ENCODE assay signal across 16 cellular contexts in genomic region chr13:41562541-41563178, GRCh38.
A peak's percentile ranks its signal among the peaks of the same experiment; 100 is the strongest.
DNase-seq lines count a peak whose midpoint lies in the region; ATAC-seq and TF ChIP-seq lines count a peak whose summit lies in the region.
"Had no signal": no experiment of that assay in that cellular context is flagged by ENCODE, and none has a peak within 500 bp of the region (broad histone marks: within the 10 kb centered on the region; RNA-seq: fewer than 3 reads in every experiment).

No MANE protein-coding gene starts in this region.

- H3K9me3 ChIP-seq in heart right ventricle = no peaks in the 10 kb centered on the region
- no peaks in the 10 kb centered on the region for H3K9me3 ChIP-seq in mesenchymal stem cell (ENCODE audit: control insufficient read depth, low read length)
- H3K9me3 ChIP-seq in upper lobe of left lung = no peaks in the 10 kb centered on the region
- H3K9me3 ChIP-seq: transverse colon had no signal

- H2BK120ac ChIP-seq in mesenchymal stem cell (ENCODE audit: low read depth, low read length) = no peak overlapping the region

- H3K14ac ChIP-seq in mesenchymal stem cell (ENCODE audit: low read length in 2 of 2) = no peak overlapping the region

- H3K27ac ChIP-seq in heart right ventricle = peak overlapping the region in 6 of 10 donors; percentile 6 to 61 (median 36)
- peak overlapping the region; percentile 93 for H3K27ac ChIP-seq in caudate nucleus (ENCODE audit: low read depth, low read length)
- H3K27ac ChIP-seq in mesenchymal stem cell (ENCODE audit: low read length, poor library complexity, severe bottlenecking) = peak overlapping the region; percentile 87
- peak overlapping the region in 3 of 4 donors; percentile 32 to 74 (median 38) for H3K27ac ChIP-seq in upper lobe of left lung
- H3K27ac ChIP-seq: cardiac muscle cell, foreskin keratinocyte had no signal

- peak overlapping the region; percentile 17 for H3K9ac ChIP-seq in mesenchymal stem cell (ENCODE audit: low read length)

- DNase-seq in heart right ventricle (no peak), Right ventricle myocardium inferior (ENCODE audit: missing footprints) (no peak), caudate nucleus (lab: John Stamatoyannopoulos, UW) (peak in 17 of 61 donors; percentile 5 to 66 (median 31)), mesenchymal stem cell (peak; percentile 37), upper lobe of left lung (no peak), RPMI8226 (no peak), mucosa of gallbladder (ENCODE audit: low spot score) (no peak)
- DNase-seq: activated CD4-positive, alpha-beta T cell treated with anti-CD3 and anti-CD28 coated beads, Interleukin-2, amount 50 U/mL, for 48 hours; activated T-cell treated with anti-CD3 and anti-CD28 coated beads, Interleukin-2, amount 50 U/mL, for 4 hours; stimulated activated CD4-positive, alpha-beta T cell treated with anti-CD3 and anti-CD28 coated beads, Interleukin-4, amount 100 ng/mL, for 4 hours had no signal

- intact Hi-C loops in heart right ventricle (cut with DNase I) = loop anchor here in 1 of 10 donors (5.0 kb wide), 1 partner anchor 50 kb away; no protein-coding TSS in a partner anchor
- intact Hi-C loops in Right ventricle myocardium inferior (cut with DNase I) = no loop called here

- H4K91ac ChIP-seq in mesenchymal stem cell (ENCODE audit: low read length) = no peak overlapping the region

- H2BK15ac ChIP-seq in mesenchymal stem cell (ENCODE audit: low read depth, poor library complexity, severe bottlenecking) = no peak overlapping the region

- no peaks in the 10 kb centered on the region for H3K79me1 ChIP-seq in mesenchymal stem cell (replicated peaks; ENCODE audit: low read length, poor library complexity, severe bottlenecking)

- H3K4me1 ChIP-seq in heart right ventricle = peaks cover 3 to 49% (median 35%) of the 10 kb centered on the region in 9 donors
- H3K4me1 ChIP-seq in mesenchymal stem cell (ENCODE audit: control insufficient read depth, insufficient read depth, low read depth, low read length) = peaks cover 19% of the 10 kb centered on the region
- H3K4me1 ChIP-seq in upper lobe of left lung = peaks cover 29 to 38% (median 35%) of the 10 kb centered on the region in 4 donors
- H3K4me1 ChIP-seq: foreskin keratinocyte had no signal

- WGBS in heart right ventricle, 2 donors = 75 to 77% methylated on average over 6 of the region's 6 CpGs
- 77% methylated on average over 4 of the region's 6 CpGs for WGBS in mesenchymal stem cell
- WGBS in upper lobe of left lung, 2 donors = 65 to 70% methylated on average over 6 of the region's 6 CpGs

- ATAC-seq in heart right ventricle (no peak), Right ventricle myocardium inferior (no peak), upper lobe of left lung (ENCODE audit: low FRiP score in 2 of 2) (no peak), HG02885 (IDR thresholded peaks at IDR 0.05; ENCODE audit: poor library complexity, unreplicated experiment) (no peak)
- ATAC-seq: activated naive CD4-positive, alpha-beta T cell treated with anti-CD3 and anti-CD28 coated beads, Interleukin-2, amount 50 U/mL, for 72 hours; activated T-cell treated with anti-CD3 and anti-CD28 coated beads, Interleukin-2, amount 50 U/mL, for 4 hours; Panc1 had no signal

- no peak for TF ChIP-seq EP300 in upper lobe of left lung (IDR thresholded peaks at IDR 0.05)

- no peak overlapping the region for H2AFZ ChIP-seq in mesenchymal stem cell (ENCODE audit: low read depth, low read length)

- no peak overlapping the region for H3K4me2 ChIP-seq in mesenchymal stem cell (ENCODE audit: low read length, poor library complexity, severe bottlenecking)

- H3K4ac ChIP-seq in mesenchymal stem cell (ENCODE audit: low read depth in 1 of 2, low read length in 2 of 2) = no peak overlapping the region

- peak overlapping the region; percentile 84 for H2BK5ac ChIP-seq in mesenchymal stem cell (ENCODE audit: low read depth, low read length, poor library complexity, severe bottlenecking)

- no peak for TF ChIP-seq CTCF in heart right ventricle (IDR thresholded peaks at IDR 0.05)
- TF ChIP-seq CTCF in upper lobe of left lung (IDR thresholded peaks at IDR 0.05) = no peak

- no peak overlapping the region for H2BK12ac ChIP-seq in mesenchymal stem cell (ENCODE audit: low read length in 2 of 2)

- no peak overlapping the region for H4K8ac ChIP-seq in mesenchymal stem cell (ENCODE audit: low read length)

- H3K36me3 ChIP-seq in heart right ventricle (peaks cover 0 to 19% (median 0%) of the 10 kb centered on the region in 9 donors), mesenchymal stem cell (ENCODE audit: control insufficient read depth in 1 of 2, insufficient read depth in 2 of 2, low read depth in 1 of 2, low read length in 2 of 2) (peaks cover 0 to 5% of the 10 kb centered on the region in 2 experiments), upper lobe of left lung (no peaks in the 10 kb centered on the region)
- H3K36me3 ChIP-seq: transverse colon had no signal

- H3K23ac ChIP-seq in mesenchymal stem cell (ENCODE audit: low read length in 2 of 2) = no peak overlapping the region

- peak overlapping the region in 1 of 2 experiments; percentile 37 for H3K18ac ChIP-seq in mesenchymal stem cell (ENCODE audit: low read depth in 1 of 2, low read length in 2 of 2)

- H2AK5ac ChIP-seq in mesenchymal stem cell (ENCODE audit: low read length, severe bottlenecking) = peak overlapping the region; percentile 95

- H3K27me3 ChIP-seq in heart right ventricle (no peaks in the 10 kb centered on the region), mesenchymal stem cell (ENCODE audit: control insufficient read depth in 1 of 2, insufficient read depth in 1 of 2, low read length in 2 of 2) (no peaks in the 10 kb centered on the region), upper lobe of left lung (no peaks in the 10 kb centered on the region)
- H3K27me3 ChIP-seq: cardiac muscle cell, foreskin keratinocyte, transverse colon had no signal

- TF ChIP-seq POLR2A in upper lobe of left lung (IDR thresholded peaks at IDR 0.05) = no peak

- H3K4me3 ChIP-seq in heart right ventricle (no peak overlapping the region), mesenchymal stem cell (ENCODE audit: insufficient read depth in 1 of 2, low read depth in 1 of 2, low read length in 2 of 2) (peak overlapping the region in 1 of 2 experiments; percentile 30), upper lobe of left lung (no peak overlapping the region)
- H3K4me3 ChIP-seq: cardiac muscle cell, transverse colon had no signal

Comparison
In these comparisons a context has a peak if more than half of its experiments do, and no peak if none do; other contexts are left out.
1. H3K27ac ChIP-seq: peak in every context shown above with its lines; median percentile 93 in caudate nucleus; 87 in mesenchymal stem cell; 38 in upper lobe of left lung; 36 in heart right ventricle.